Comparison of ENCODE assay signal across 8 cellular contexts in the genomic region with DNA sequence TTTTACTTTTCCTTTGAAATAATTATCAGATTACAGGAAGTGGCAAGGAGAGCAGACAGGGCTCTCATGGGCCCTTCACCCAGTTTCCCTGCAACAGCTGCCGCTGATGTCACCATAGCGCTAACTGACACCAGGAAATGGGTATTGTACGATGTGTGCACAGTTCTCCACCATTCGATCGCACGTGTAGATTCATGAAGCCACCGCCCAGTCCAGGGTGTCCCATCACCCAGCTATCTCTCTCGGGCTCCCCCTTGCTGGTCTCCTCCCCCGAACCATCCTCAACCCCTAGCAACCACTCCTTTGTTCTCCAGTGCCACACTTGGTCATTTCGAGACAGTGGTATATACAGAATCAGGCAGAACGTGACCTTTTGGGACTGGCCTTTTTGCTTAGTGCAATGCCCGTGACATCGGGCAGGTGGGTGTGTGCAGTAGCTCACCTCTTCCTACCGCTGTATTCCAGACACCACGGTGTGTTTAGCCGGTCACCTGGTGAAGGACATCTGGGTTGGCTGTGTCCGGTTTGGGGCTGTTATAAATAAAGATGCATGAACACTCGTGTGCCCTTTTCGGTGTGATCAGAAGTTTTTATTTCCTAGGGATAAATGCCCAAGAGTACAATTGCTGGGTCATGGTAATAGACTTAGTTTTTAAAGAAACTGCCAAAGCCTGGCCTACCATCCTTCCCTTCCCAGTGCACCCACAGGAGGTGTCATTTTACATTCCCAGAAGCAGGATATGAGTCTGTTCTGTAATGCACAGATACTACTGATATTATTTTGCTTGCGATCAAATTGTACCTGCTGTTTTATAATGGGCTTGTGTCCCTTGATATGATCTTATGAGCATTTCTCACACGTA.
DNase-seq lines count a peak whose midpoint lies in the region; TF ChIP-seq lines count a peak whose summit lies in the region.
"Had no signal": no experiment of that assay in that cellular context is flagged by ENCODE, and none has a peak within 500 bp of the region (broad histone marks: within the 10 kb centered on the region; RNA-seq: fewer than 3 reads in every experiment).

No MANE protein-coding gene starts in this region.

- H3K27ac ChIP-seq in VCaP = peak overlapping the region; percentile 98
- H3K27ac ChIP-seq in trophoblast cell (ENCODE audit: low read depth, low read length) = no peak overlapping the region
- H3K27ac ChIP-seq in adrenal gland = no peak overlapping the region

- no peak for TF ChIP-seq POLR2A in adrenal gland (IDR thresholded peaks at IDR 0.05)

- no peaks in the 10 kb centered on the region for H3K27me3 ChIP-seq in trophoblast cell (ENCODE audit: insufficient read depth, low read length)
- no peaks in the 10 kb centered on the region for H3K27me3 ChIP-seq in adrenal gland

- H3K4me2 ChIP-seq in trophoblast cell (ENCODE audit: low read length) = no peak overlapping the region

- intact Hi-C loops in adrenal gland (cut with DNase I) = no loop called here

- no peak overlapping the region for H4K12ac ChIP-seq in trophoblast cell (ENCODE audit: low read depth, low read length)

- no peak overlapping the region for H3K14ac ChIP-seq in trophoblast cell (ENCODE audit: low read length)

- H3K79me1 ChIP-seq in trophoblast cell (ENCODE audit: low read length) = no peaks in the 10 kb centered on the region

- H2BK12ac ChIP-seq in trophoblast cell (ENCODE audit: low read length) = no peak overlapping the region

- H2BK120ac ChIP-seq in trophoblast cell (ENCODE audit: insufficient read depth, low read length, poor library complexity) = no peak overlapping the region

- DNase-seq in Daoy (ENCODE audit: low read depth) (peak; percentile 74), NCI-H187 (lab: John Stamatoyannopoulos, UW) (peak; percentile 31 to 45), trophoblast cell (peak; percentile 65 to 81), EL (no peak), adrenal gland (no peak), midbrain (lab: John Stamatoyannopoulos, UW) (no peak)
- DNase-seq: NCI-H2227 treated with DMSO at 0.1 percent for 48 hours had no signal

- no peak overlapping the region for H4K91ac ChIP-seq in trophoblast cell (ENCODE audit: low read depth, low read length)

- no peak overlapping the region for H3K18ac ChIP-seq in trophoblast cell (ENCODE audit: low read length)

- H3K4me3 ChIP-seq in trophoblast cell (ENCODE audit: low read depth, low read length) = no peak overlapping the region
- no peak overlapping the region for H3K4me3 ChIP-seq in adrenal gland

- H4K8ac ChIP-seq in trophoblast cell (ENCODE audit: low read depth, low read length) = no peak overlapping the region

- no peak overlapping the region for H2AFZ ChIP-seq in trophoblast cell (ENCODE audit: insufficient read depth, low read length, poor library complexity)

- WGBS in trophoblast cell (ENCODE audit: extremely low coverage, insufficient coverage, insufficient read length) = no CpG with 5 or more reads among the region's 21 CpGs
- WGBS in adrenal gland, 4 donors = 84 to 93% (median 89%) methylated on average over 21 of the region's 21 CpGs

- no peak overlapping the region for H3K23ac ChIP-seq in trophoblast cell (ENCODE audit: low read length)

- H3K9me3 ChIP-seq in trophoblast cell (ENCODE audit: insufficient read depth, low read depth, low read length) (peaks cover 4% of the 10 kb centered on the region), adrenal gland (replicated peaks in 1 of 3) (no peaks in the 10 kb centered on the region)

- no peaks in the 10 kb centered on the region for H3K79me2 ChIP-seq in trophoblast cell (ENCODE audit: control insufficient read depth, insufficient read depth, low read length, poor library complexity)

- TF ChIP-seq CTCF in VCaP (conservative IDR thresholded peaks at IDR 0.05) (no peak), adrenal gland (IDR thresholded peaks at IDR 0.05) (no peak)

- H2AK5ac ChIP-seq in trophoblast cell (ENCODE audit: low read length) = no peak overlapping the region

- no peak overlapping the region for H3K9ac ChIP-seq in trophoblast cell (ENCODE audit: low read length)

- H3K4me1 ChIP-seq in trophoblast cell (ENCODE audit: control insufficient read depth in 1 of 2, insufficient read depth in 2 of 2, low read length in 2 of 2) = no peaks in the 10 kb centered on the region
- H3K4me1 ChIP-seq in adrenal gland (replicated peaks in 1 of 2) = no peaks in the 10 kb centered on the region

- no peak overlapping the region for H2BK5ac ChIP-seq in trophoblast cell (ENCODE audit: low read depth, low read length, poor library complexity)

- no peak overlapping the region for H3K4ac ChIP-seq in trophoblast cell (ENCODE audit: low read depth, low read length)

- no peaks in the 10 kb centered on the region for H3K36me3 ChIP-seq in trophoblast cell (ENCODE audit: control insufficient read depth in 1 of 2, insufficient read depth in 2 of 2, low read length in 2 of 2)
- no peaks in the 10 kb centered on the region for H3K36me3 ChIP-seq in adrenal gland (replicated peaks in 1 of 2)

Comparison
In these comparisons a context has a peak if more than half of its experiments do, and no peak if none do; other contexts are left out.
1. DNase-seq: peak in Daoy (single experiment), NCI-H187 (2 of 2) and trophoblast cell (2 of 2); none in EL (single experiment), adrenal gland (0 of 7) and midbrain (single experiment).